8 cellular contexts compared by ENCODE assay signal in genomic region chr2:152200562-152201465, GRCh38. TPM values are rescaled to one million over a fixed set of nuclear protein-coding genes. Genes with fewer than 3 reads are reported as not detected.
DNase-seq lines count a peak whose midpoint lies in the region; ATAC-seq, FAIRE-seq and TF ChIP-seq lines count a peak whose summit lies in the region.

No MANE protein-coding gene starts in this region.

- H3K27ac ChIP-seq in ACC112 (ENCODE audit: low read depth, low read length) (peak overlapping the region; percentile 80), Peyer's patch (no peak overlapping the region), endothelial cell of umbilical vein (ENCODE audit: insufficient read depth, low read depth, low read length) (peak overlapping the region; percentile 69)

- no peaks in the 10 kb centered on the region for H3K79me2 ChIP-seq in ACC112 (ENCODE audit: control insufficient read depth, insufficient read depth, low read length, unreplicated experiment)
- H3K79me2 ChIP-seq in endothelial cell of umbilical vein (ENCODE audit: control insufficient read depth, insufficient read depth, low read length) = no peaks in the 10 kb centered on the region

- peak overlapping the region; percentile 74 for H3K4me2 ChIP-seq in endothelial cell of umbilical vein (ENCODE audit: insufficient read depth, low read length)

- H3K27me3 ChIP-seq in ACC112 (ENCODE audit: insufficient read depth, low read length) = no peaks in the 10 kb centered on the region
- H3K27me3 ChIP-seq in Peyer's patch = no peaks in the 10 kb centered on the region
- H3K27me3 ChIP-seq in endothelial cell of umbilical vein (ENCODE audit: control insufficient read depth in 2 of 2, insufficient read depth in 2 of 2, low read length in 2 of 2) = no peaks in the 10 kb centered on the region

- no peaks in the 10 kb centered on the region for H3K9me1 ChIP-seq in endothelial cell of umbilical vein (replicated peaks; ENCODE audit: control insufficient read depth, extremely low read depth, insufficient read depth, low read length)

- ATAC-seq in GM18502 (IDR thresholded peaks at IDR 0.05; ENCODE audit: poor library complexity, unreplicated experiment) (peak; percentile 65), HG02938 (IDR thresholded peaks at IDR 0.05; ENCODE audit: unreplicated experiment) (no peak), GM18861 (IDR thresholded peaks at IDR 0.05; ENCODE audit: unreplicated experiment) (no peak)

- intact Hi-C loops in endothelial cell of umbilical vein (cut with micrococcal nuclease) = loop anchor here (1.0 to 5.0 kb wide), 3 partner anchors 104 to 341 kb away; partner anchors contain the start of gene FMNL2

- TF ChIP-seq POLR2A in Peyer's patch (IDR thresholded peaks at IDR 0.05) = no peak
- peak; percentile 76 for TF ChIP-seq POLR2A in endothelial cell of umbilical vein (IDR thresholded peaks at IDR 0.05; ENCODE audit: low read depth, low read length)

- H3K9me3 ChIP-seq in Peyer's patch = no peaks in the 10 kb centered on the region
- no peaks in the 10 kb centered on the region for H3K9me3 ChIP-seq in endothelial cell of umbilical vein (replicated peaks; ENCODE audit: control insufficient read depth, insufficient read depth, low read length)

- POLR2A ChIA-PET in endothelial cell of umbilical vein (lab: Charles Lee) = interaction anchor here (1.0 to 1.4 kb wide), 3 partner anchors 134 to 438 kb away, joined by 3 read pairs; partner anchors contain the start of gene FMNL2

- TF ChIP-seq CTCF in Peyer's patch (IDR thresholded peaks at IDR 0.05) (no peak), endothelial cell of umbilical vein (IDR thresholded peaks at IDR 0.05; ENCODE audit: extremely low read depth in 1 of 2, insufficient read depth in 1 of 2, low read depth in 1 of 2, low read length in 2 of 2) (no peak)

- FAIRE-seq in endothelial cell of umbilical vein (lab: Jason Lieb, UNC) = peak; percentile 98

- CTCF ChIA-PET in endothelial cell of umbilical vein (lab: Charles Lee) = interaction anchor here (0.8 to 2.3 kb wide), 9 partner anchors 10 to 435 kb away, joined by 3 to 14 read pairs (median 3); partner anchors contain the start of gene STAM2

- H3K36me3 ChIP-seq in ACC112 (ENCODE audit: insufficient read depth, low read length) (no peaks in the 10 kb centered on the region), Peyer's patch (no peaks in the 10 kb centered on the region), endothelial cell of umbilical vein (ENCODE audit: control insufficient read depth in 2 of 2, extremely low read depth in 1 of 2, insufficient read depth in 2 of 2, low read length in 2 of 2) (no peaks in the 10 kb centered on the region)

- H2AFZ ChIP-seq in ACC112 (ENCODE audit: low read length, unreplicated experiment) (peak overlapping the region; percentile 84), endothelial cell of umbilical vein (ENCODE audit: low read depth, low read length) (peak overlapping the region; percentile 83)

- H4K20me1 ChIP-seq in endothelial cell of umbilical vein (replicated peaks; ENCODE audit: control insufficient read depth, extremely low read depth, insufficient read depth, low read length) = no peaks in the 10 kb centered on the region

- dilution Hi-C loops in endothelial cell of umbilical vein (cut with MboI; ENCODE audit: extremely low pct_ligation_motif_present, low sequenced_read_pairs) = no loop called here

- BruUV-seq in endothelial cell of umbilical vein (replicated peaks; lab: Mats Ljungman, UMichigan) = TSS peak; percentile 99

- H3K4me3 ChIP-seq in ACC112 (ENCODE audit: low read depth, low read length) (peak overlapping the region; percentile 55), Peyer's patch (no peak overlapping the region), endothelial cell of umbilical vein (replicated peaks in 1 of 3; ENCODE audit: insufficient read depth in 1 of 3, low read depth in 1 of 3, low read length in 3 of 3) (peak overlapping the region in 1 of 3 experiments; percentile 9)

- H3K4me1 ChIP-seq in ACC112 (ENCODE audit: control insufficient read depth, insufficient read depth, low read length, unreplicated experiment) (peaks cover 16% of the 10 kb centered on the region), Peyer's patch (peaks cover 0 to 8% (median 0%) of the 10 kb centered on the region in 4 donors), endothelial cell of umbilical vein (ENCODE audit: control insufficient read depth, extremely low read depth, insufficient read depth, low read length) (peaks cover 15% of the 10 kb centered on the region)

- peak overlapping the region; percentile 68 for H3K9ac ChIP-seq in endothelial cell of umbilical vein (replicated peaks; ENCODE audit: extremely low read depth, insufficient read depth, low read length)

- peak in 2 of 3 donors; percentile 76 to 86 for DNase-seq in Peyer's patch
- peak; percentile 97 for DNase-seq in endothelial cell of umbilical vein (ENCODE audit: low read depth, low spot score)
- peak; percentile 91 for DNase-seq in myocyte (ENCODE audit: low read depth)
- DNase-seq in DMS153 treated with DMSO at 0.1 percent for 48 hours (lab: John Stamatoyannopoulos, UW; ENCODE audit: unreplicated experiment) = no peak

TF ChIP-seq in endothelial cell of umbilical vein, 7 proteins besides CTCF, POLR2A, EP300 and RAD21:
- TF ChIP-seq POLR2AphosphoS5 (IDR thresholded peaks at IDR 0.05; ENCODE audit: insufficient read depth, low read depth, low read length) = peak; percentile 82
- peak; percentile 74 for TF ChIP-seq JUN (IDR thresholded peaks at IDR 0.05; ENCODE audit: borderline replicate concordance, insufficient read depth, insufficient read length, low read depth)
- TF ChIP-seq FOS (IDR thresholded peaks at IDR 0.05; ENCODE audit: borderline replicate concordance, insufficient read depth, low read length) = peak; percentile 97
- TF ChIP-seq GATA2 (IDR thresholded peaks at IDR 0.05; ENCODE audit: insufficient read depth, insufficient read length, low read depth, low read length) = peak; percentile 57
- no peak for TF ChIP-seq MAX (IDR thresholded peaks at IDR 0.05; ENCODE audit: insufficient read depth, insufficient read length)
- TF ChIP-seq MYC (IDR thresholded peaks at IDR 0.05; ENCODE audit: low read depth, low read length) = no peak
- TF ChIP-seq EZH2 (IDR thresholded peaks at IDR 0.05; ENCODE audit: borderline replicate concordance, low read depth, low read length, severe bottlenecking) = no peak

RNA-seq across cellular contexts. Expression of gene STAM2, which starts 25.3 kb away (rescaled TPM):
- 10 to 100 TPM; 29.7 to 46.2 (median 36.8) TPM for total RNA-seq in Peyer's patch
- 25.7 and 27.5 TPM in 2 replicates for total RNA-seq in endothelial cell of umbilical vein
- 10.1 and 15.1 TPM in 2 replicates for polyA plus RNA-seq in endothelial cell of umbilical vein
- 6.3 and 7.1 TPM in 2 replicates for polyA plus RNA-seq in endothelial cell of umbilical vein (2011; cell fraction: cytosol; rRNA removed)
- 31.7 and 35.8 TPM in 2 replicates for polyA plus RNA-seq in endothelial cell of umbilical vein (2011; cell fraction: nucleus; rRNA removed)
- polyA plus RNA-seq in endothelial cell of umbilical vein (2012) = 15.0 and 15.8 TPM in 2 replicates
- 32.5 and 36.2 TPM in 2 replicates for polyA minus RNA-seq in endothelial cell of umbilical vein
- polyA minus RNA-seq in endothelial cell of umbilical vein (2011; cell fraction: cytosol; rRNA and poly(A)+ RNA removed) = 13.0 TPM
- polyA minus RNA-seq in endothelial cell of umbilical vein (2011; cell fraction: nucleus; rRNA and poly(A)+ RNA removed) = 23.9 and 38.6 TPM in 2 replicates
- 40.0 and 44.2 TPM in 2 replicates for total RNA-seq in myocyte
- polyA plus RNA-seq in myocyte (2012) = 16.6 TPM

Comparison
In these comparisons a context has a peak if more than half of its experiments do, and no peak if none do; other contexts are left out.
1. H3K27ac ChIP-seq: peak in ACC112 (single experiment) and endothelial cell of umbilical vein (single experiment); none in Peyer's patch (0 of 4).